In the genomic region with DNA sequence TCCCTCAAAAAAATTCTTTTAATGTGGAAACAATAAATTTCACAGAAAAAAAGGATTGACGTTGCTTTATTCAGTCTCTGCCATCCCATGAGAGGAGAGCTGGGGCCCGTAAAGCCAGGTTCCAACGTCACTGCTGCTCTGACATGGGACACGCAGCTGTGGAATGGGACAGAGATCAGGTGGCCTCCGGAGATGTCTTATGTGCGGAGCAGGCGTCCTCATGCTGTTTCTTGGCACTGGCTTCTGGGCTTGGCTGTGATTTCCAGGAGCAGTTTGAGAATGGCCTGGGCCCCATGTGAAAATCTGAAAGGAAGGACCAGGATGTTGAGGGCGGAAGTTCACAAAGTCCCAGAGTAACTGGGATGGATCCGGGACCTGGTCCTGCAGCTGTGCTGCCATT, we compare ENCODE assay signal across 2 cellular contexts.
TF ChIP-seq lines count a peak whose summit lies in the region.

No MANE protein-coding gene starts in this region.

TF ChIP-seq in A549, 52 proteins besides CTCF, POLR2A, EP300 and RAD21 (continued from another document):
- TF ChIP-seq, protein P1, sequence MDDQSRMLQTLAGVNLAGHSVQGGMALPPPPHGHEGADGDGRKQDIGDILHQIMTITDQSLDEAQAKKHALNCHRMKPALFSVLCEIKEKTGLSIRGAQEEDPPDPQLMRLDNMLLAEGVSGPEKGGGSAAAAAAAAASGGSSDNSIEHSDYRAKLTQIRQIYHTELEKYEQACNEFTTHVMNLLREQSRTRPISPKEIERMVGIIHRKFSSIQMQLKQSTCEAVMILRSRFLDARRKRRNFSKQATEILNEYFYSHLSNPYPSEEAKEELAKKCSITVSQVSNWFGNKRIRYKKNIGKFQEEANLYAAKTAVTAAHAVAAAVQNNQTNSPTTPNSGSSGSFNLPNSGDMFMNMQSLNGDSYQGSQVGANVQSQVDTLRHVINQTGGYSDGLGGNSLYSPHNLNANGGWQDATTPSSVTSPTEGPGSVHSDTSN (IDR thresholded peaks at IDR 0.05) = no peak
- TF ChIP-seq JUN (IDR thresholded peaks at IDR 0.05) (no peak), ELK1 (IDR thresholded peaks at IDR 0.05; ENCODE audit: low read depth, low read length) (no peak), HOXB13 (CRISPR knock-in tag; IDR thresholded peaks at IDR 0.05; ENCODE audit: low read depth) (no peak), ZSCAN20 (CRISPR knock-in tag; IDR thresholded peaks at IDR 0.05) (no peak), FOXS1 (CRISPR knock-in tag; IDR thresholded peaks at IDR 0.05) (no peak), SMC3 (IDR thresholded peaks at IDR 0.05) (no peak), FOSL2 (IDR thresholded peaks at IDR 0.05) (no peak), FOSL2 (CRISPR knock-in tag; IDR thresholded peaks at IDR 0.05) (no peak), MYC (IDR thresholded peaks at IDR 0.05; ENCODE audit: borderline replicate concordance, low read length) (no peak), EHMT2 (IDR thresholded peaks at IDR 0.05; ENCODE audit: low read depth) (no peak), ZC3H11A (IDR thresholded peaks at IDR 0.05) (no peak), JUNB (IDR thresholded peaks at IDR 0.05) (no peak), CBX8 (IDR thresholded peaks at IDR 0.05) (no peak)
- TF ChIP-seq, protein P2, sequence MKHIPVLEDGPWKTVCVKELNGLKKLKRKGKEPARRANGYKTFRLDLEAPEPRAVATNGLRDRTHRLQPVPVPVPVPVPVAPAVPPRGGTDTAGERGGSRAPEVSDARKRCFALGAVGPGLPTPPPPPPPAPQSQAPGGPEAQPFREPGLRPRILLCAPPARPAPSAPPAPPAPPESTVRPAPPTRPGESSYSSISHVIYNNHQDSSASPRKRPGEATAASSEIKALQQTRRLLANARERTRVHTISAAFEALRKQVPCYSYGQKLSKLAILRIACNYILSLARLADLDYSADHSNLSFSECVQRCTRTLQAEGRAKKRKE (CRISPR knock-in tag; IDR thresholded peaks at IDR 0.05; ENCODE audit: low read depth) = no peak
TF ChIP-seq in A549: peak in this region for 0.

TF ChIP-seq in WTC11, 78 proteins besides CTCF, POLR2A, EP300 and RAD21 (continued from another document):
- TF ChIP-seq, protein P3, sequence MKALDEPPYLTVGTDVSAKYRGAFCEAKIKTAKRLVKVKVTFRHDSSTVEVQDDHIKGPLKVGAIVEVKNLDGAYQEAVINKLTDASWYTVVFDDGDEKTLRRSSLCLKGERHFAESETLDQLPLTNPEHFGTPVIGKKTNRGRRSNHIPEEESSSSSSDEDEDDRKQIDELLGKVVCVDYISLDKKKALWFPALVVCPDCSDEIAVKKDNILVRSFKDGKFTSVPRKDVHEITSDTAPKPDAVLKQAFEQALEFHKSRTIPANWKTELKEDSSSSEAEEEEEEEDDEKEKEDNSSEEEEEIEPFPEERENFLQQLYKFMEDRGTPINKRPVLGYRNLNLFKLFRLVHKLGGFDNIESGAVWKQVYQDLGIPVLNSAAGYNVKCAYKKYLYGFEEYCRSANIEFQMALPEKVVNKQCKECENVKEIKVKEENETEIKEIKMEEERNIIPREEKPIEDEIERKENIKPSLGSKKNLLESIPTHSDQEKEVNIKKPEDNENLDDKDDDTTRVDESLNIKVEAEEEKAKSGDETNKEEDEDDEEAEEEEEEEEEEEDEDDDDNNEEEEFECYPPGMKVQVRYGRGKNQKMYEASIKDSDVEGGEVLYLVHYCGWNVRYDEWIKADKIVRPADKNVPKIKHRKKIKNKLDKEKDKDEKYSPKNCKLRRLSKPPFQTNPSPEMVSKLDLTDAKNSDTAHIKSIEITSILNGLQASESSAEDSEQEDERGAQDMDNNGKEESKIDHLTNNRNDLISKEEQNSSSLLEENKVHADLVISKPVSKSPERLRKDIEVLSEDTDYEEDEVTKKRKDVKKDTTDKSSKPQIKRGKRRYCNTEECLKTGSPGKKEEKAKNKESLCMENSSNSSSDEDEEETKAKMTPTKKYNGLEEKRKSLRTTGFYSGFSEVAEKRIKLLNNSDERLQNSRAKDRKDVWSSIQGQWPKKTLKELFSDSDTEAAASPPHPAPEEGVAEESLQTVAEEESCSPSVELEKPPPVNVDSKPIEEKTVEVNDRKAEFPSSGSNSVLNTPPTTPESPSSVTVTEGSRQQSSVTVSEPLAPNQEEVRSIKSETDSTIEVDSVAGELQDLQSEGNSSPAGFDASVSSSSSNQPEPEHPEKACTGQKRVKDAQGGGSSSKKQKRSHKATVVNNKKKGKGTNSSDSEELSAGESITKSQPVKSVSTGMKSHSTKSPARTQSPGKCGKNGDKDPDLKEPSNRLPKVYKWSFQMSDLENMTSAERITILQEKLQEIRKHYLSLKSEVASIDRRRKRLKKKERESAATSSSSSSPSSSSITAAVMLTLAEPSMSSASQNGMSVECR (CRISPR knock-in tag; IDR thresholded peaks at IDR 0.05; ENCODE audit: borderline replicate concordance) = no peak
- no peak for TF ChIP-seq ZNF317 (CRISPR knock-in tag; IDR thresholded peaks at IDR 0.05; ENCODE audit: borderline replicate concordance, low read depth)
- TF ChIP-seq SOX15 (CRISPR knock-in tag; IDR thresholded peaks at IDR 0.05) = no peak
- TF ChIP-seq, protein P4, sequence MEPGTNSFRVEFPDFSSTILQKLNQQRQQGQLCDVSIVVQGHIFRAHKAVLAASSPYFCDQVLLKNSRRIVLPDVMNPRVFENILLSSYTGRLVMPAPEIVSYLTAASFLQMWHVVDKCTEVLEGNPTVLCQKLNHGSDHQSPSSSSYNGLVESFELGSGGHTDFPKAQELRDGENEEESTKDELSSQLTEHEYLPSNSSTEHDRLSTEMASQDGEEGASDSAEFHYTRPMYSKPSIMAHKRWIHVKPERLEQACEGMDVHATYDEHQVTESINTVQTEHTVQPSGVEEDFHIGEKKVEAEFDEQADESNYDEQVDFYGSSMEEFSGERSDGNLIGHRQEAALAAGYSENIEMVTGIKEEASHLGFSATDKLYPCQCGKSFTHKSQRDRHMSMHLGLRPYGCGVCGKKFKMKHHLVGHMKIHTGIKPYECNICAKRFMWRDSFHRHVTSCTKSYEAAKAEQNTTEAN (CRISPR knock-in tag; IDR thresholded peaks at IDR 0.05) = no peak
- TF ChIP-seq ATF1 (CRISPR knock-in tag; IDR thresholded peaks at IDR 0.05) = no peak
- TF ChIP-seq FOXK1 (CRISPR knock-in tag; IDR thresholded peaks at IDR 0.05) = no peak
- no peak for TF ChIP-seq ZBTB21 (CRISPR knock-in tag; IDR thresholded peaks at IDR 0.05; ENCODE audit: borderline replicate concordance)
